ENCODE assay signal across 1 cellular context in the genomic region with DNA sequence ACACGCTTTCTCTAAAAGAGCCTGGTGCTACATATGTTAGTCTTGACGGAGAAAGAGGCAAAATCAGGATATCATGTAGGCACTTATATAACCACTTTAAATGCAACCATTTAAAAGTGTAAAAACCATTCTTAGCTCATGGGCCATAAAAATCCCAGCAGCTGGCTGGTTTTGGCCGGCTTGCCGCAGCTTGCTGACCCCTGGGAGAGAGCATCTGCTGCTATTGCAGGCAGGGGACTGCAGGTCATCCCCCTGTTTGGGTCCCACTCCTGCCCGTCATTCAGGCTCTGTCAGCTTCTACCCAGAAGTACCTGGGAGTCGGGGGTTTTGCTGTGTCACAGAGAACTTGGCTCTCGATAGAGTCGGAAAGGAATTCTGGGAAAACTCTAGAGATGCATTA.
TF ChIP-seq lines count a peak whose summit lies in the region.

No MANE protein-coding gene starts in this region.

TF ChIP-seq in IMR-90, 13 proteins besides CTCF, POLR2A, EP300 and RAD21 (continued from another document):
- TF ChIP-seq RCOR1 (IDR thresholded peaks at IDR 0.05; ENCODE audit: insufficient replicate concordance, low read length) (no peak), NFE2L2 (IDR thresholded peaks at IDR 0.05; ENCODE audit: low read depth, low read length) (no peak), MAZ (IDR thresholded peaks at IDR 0.05; ENCODE audit: borderline replicate concordance, low read depth, low read length) (no peak), CHD1 (IDR thresholded peaks at IDR 0.05; ENCODE audit: low read depth, low read length) (no peak), SMC3 (IDR thresholded peaks at IDR 0.05; ENCODE audit: low read depth, low read length) (no peak), MXI1 (IDR thresholded peaks at IDR 0.05; ENCODE audit: borderline replicate concordance, low read depth, low read length) (no peak), CEBPB (IDR thresholded peaks at IDR 0.05; ENCODE audit: low read depth, low read length) (no peak), RFX5 (IDR thresholded peaks at IDR 0.05; ENCODE audit: low read depth, low read length) (no peak)
- TF ChIP-seq, protein P1, sequence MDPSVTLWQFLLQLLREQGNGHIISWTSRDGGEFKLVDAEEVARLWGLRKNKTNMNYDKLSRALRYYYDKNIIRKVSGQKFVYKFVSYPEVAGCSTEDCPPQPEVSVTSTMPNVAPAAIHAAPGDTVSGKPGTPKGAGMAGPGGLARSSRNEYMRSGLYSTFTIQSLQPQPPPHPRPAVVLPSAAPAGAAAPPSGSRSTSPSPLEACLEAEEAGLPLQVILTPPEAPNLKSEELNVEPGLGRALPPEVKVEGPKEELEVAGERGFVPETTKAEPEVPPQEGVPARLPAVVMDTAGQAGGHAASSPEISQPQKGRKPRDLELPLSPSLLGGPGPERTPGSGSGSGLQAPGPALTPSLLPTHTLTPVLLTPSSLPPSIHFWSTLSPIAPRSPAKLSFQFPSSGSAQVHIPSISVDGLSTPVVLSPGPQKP (IDR thresholded peaks at IDR 0.05; ENCODE audit: borderline replicate concordance, low read depth, low read length): no peak
